Comparison of ENCODE assay signal across 28 cellular contexts in the genomic region with DNA sequence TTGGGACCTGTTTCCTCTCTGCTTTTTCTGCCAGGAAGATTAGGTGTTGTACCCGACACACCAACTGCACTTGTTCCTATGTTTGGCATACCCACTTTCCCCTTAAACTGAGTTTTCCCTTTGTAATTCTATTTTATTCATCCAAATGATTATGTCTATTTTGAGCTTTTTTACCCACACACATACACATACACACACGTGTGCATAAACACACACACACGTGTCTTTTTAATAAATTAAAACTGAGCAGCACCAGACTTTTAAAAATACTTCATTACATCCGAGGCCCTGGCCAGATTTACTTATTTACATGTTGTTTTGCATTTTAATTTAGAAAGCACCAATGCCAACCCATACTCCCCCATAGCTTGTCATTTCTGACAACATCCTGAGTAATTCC.
"Had no signal": no experiment of that assay in that cellular context is flagged by ENCODE, and none has a peak within 500 bp of the region (broad histone marks: within the 10 kb centered on the region; RNA-seq: fewer than 3 reads in every experiment).

No MANE protein-coding gene starts in this region.

- H3K4me3 ChIP-seq: adrenal gland, body of pancreas, breast epithelium, cardiac muscle cell, colonic mucosa had no signal

- H3K4me1 ChIP-seq: adrenal gland, breast epithelium, colonic mucosa had no signal

- DNase-seq: activated CD4-positive, alpha-beta memory T cell treated with anti-CD3 and anti-CD28 coated beads for 36 hours; activated CD4-positive, alpha-beta T cell treated with anti-CD3 and anti-CD28 coated beads for 36 hours; activated CD4-positive, alpha-beta T cell treated with anti-CD3 and anti-CD28 coated beads, Interleukin-2, amount 10 ng/mL, durations not matched to agents 24 days and 14 days; activated CD4-positive, CD25-positive, alpha-beta regulatory T cell; activated CD4-positive, CD25-positive, alpha-beta regulatory T cell treated with anti-CD3 and anti-CD28 coated beads, Interleukin-2, amount 50 U/mL, for 72 hours; activated CD8-positive, alpha-beta memory T cell treated with anti-CD3 and anti-CD28 coated beads, Interleukin-2, amount 10 ng/mL, durations not matched to agents 7 days and 5 days; activated CD8-positive, alpha-beta memory T cell treated with anti-CD3 and anti-CD28 coated beads, Interleukin-2, amount 50 U/mL, for 4 hours; activated CD8-positive, alpha-beta T cell treated with anti-CD3 and anti-CD28 coated beads, Interleukin-2, amount 10 ng/mL, durations not matched to agents 7 days and 5 days; activated effector memory CD4-positive, alpha-beta T cell treated with anti-CD3 and anti-CD28 coated beads, Interleukin-2, amount 50 U/mL, for 16 hours; activated naive CD4-positive, alpha-beta T cell treated with anti-CD3 and anti-CD28 coated beads for 36 hours; activated naive CD8-positive, alpha-beta T cell treated with anti-CD3 and anti-CD28 coated beads for 36 hours; activated naive CD8-positive, alpha-beta T cell treated with anti-CD3 and anti-CD28 coated beads, Interleukin-2, amount 50 U/mL, for 24 hours; activated T-cell treated with anti-CD3 and anti-CD28 coated beads, Interleukin-2, amount 50 U/mL, for 1 hour; activated T-cell treated with anti-CD3 and anti-CD28 coated beads, Interleukin-2, amount 50 U/mL, for 48 hours; adrenal gland; amygdala; aorta; body of pancreas; central memory CD4-positive, alpha-beta T cell; cerebellar nuclear complex; colonic mucosa; effector CD8-positive, alpha-beta T cell; foreskin fibroblast; head of caudate nucleus; T-helper 2 cell had no signal

- H3K36me3 ChIP-seq: adrenal gland, breast epithelium, cardiac muscle cell, colonic mucosa had no signal

- H3K9me3 ChIP-seq: adrenal gland, body of pancreas, breast epithelium, colonic mucosa had no signal

- ATAC-seq: activated CD4-positive, alpha-beta T cell treated with anti-CD3 and anti-CD28 coated beads for 36 hours; activated CD8-positive, alpha-beta memory T cell treated with anti-CD3 and anti-CD28 coated beads, Interleukin-2, amount 10 ng/mL, durations not matched to agents 7 days and 5 days; activated CD8-positive, alpha-beta T cell treated with anti-CD3 and anti-CD28 coated beads, Interleukin-2, amount 10 ng/mL, durations not matched to agents 7 days and 5 days; activated naive CD8-positive, alpha-beta T cell treated with anti-CD3 and anti-CD28 coated beads, Interleukin-2, amount 50 U/mL, for 24 hours; body of pancreas had no signal

- H3K27me3 ChIP-seq: adrenal gland, body of pancreas, breast epithelium, cardiac muscle cell, colonic mucosa had no signal

- H3K27ac ChIP-seq: adrenal gland, body of pancreas, breast epithelium, cardiac muscle cell, colonic mucosa, epithelial cell of prostate had no signal
